ENCODE assay signal across 18 cellular contexts in the genomic region with DNA sequence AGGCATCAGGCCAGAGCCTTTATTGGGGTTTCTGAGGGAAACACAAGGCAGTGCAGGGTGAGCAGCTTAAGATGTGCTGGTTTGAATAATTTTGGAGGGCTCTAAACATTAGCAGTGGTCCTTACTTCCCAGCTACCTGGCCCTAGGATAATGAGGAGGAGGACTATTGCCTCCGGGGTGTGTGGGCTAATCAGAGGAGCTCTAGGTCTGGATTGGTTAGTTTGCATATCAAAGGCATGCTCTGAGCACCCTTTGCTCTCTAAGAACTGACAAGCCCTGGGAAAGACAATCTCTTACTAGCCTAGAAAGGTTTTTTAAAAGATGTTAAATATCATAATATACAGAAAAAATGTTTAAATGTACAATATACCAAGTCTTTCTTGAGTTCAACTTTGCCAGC. TPM values are rescaled to one million over a fixed set of nuclear protein-coding genes. Genes with fewer than 3 reads are reported as not detected.
"Had no signal": no experiment of that assay in that cellular context is flagged by ENCODE, and none has a peak within 500 bp of the region (broad histone marks: within the 10 kb centered on the region; RNA-seq: fewer than 3 reads in every experiment).

No MANE protein-coding gene starts in this region.

- H3K4me3 Mint-ChIP-seq: mesothelial cell of epicardium; natural killer cell treated with Interleukin-12 subunit alpha and Interleukin-12 subunit beta and Interleukin-15 and Interleukin-18, amount 100 ng/mL, for 72 hours; stimulated activated naive CD8-positive, alpha-beta T cell treated with anti-CD3 and anti-CD28 coated beads, Interleukin-15, Interleukin-2, amounts not matched to agents 100 ng/mL and 50 ng/mL, for 24 hours had no signal

- H3K27ac Mint-ChIP-seq: mesothelial cell of epicardium; natural killer cell treated with Interleukin-12 subunit alpha and Interleukin-12 subunit beta and Interleukin-15 and Interleukin-18, amount 100 ng/mL, for 72 hours; progenitor cell of endocrine pancreas; stimulated activated naive CD8-positive, alpha-beta T cell treated with anti-CD3 and anti-CD28 coated beads, Interleukin-15, Interleukin-2, amounts not matched to agents 100 ng/mL and 50 ng/mL, for 24 hours had no signal

- H3K27ac ChIP-seq: epithelial cell of prostate, esophagus muscularis mucosa, gastrocnemius medialis, pancreas, tibial nerve, upper lobe of right lung, vagina had no signal

- H3K27me3 Mint-ChIP-seq: progenitor cell of endocrine pancreas had no signal

- DNase-seq: effector memory CD4-positive, alpha-beta T cell; gastrocnemius medialis; glutamatergic neuron; occipital lobe; pancreas; right cardiac atrium; stimulated activated CD4-positive, alpha-beta T cell treated with anti-CD3 and anti-CD28 coated beads, Interleukin-2, amount 100 ng/mL, for 48 hours; upper lobe of right lung had no signal

- H3K36me3 Mint-ChIP-seq: mesothelial cell of epicardium; natural killer cell treated with Interleukin-12 subunit alpha and Interleukin-12 subunit beta and Interleukin-15 and Interleukin-18, amount 100 ng/mL, for 72 hours had no signal

- ATAC-seq: gastrocnemius medialis; left lobe of liver; natural killer cell treated with Interleukin-12 subunit alpha and Interleukin-12 subunit beta and Interleukin-15 and Interleukin-18, amount 100 ng/mL, for 72 hours; pancreas; right cardiac atrium; upper lobe of right lung had no signal

- H3K36me3 ChIP-seq: esophagus muscularis mucosa, gastrocnemius medialis, pancreas, tibial nerve, upper lobe of right lung, vagina had no signal

- H3K9me3 Mint-ChIP-seq: natural killer cell treated with Interleukin-12 subunit alpha and Interleukin-12 subunit beta and Interleukin-15 and Interleukin-18, amount 100 ng/mL, for 72 hours; stimulated activated naive CD8-positive, alpha-beta T cell treated with anti-CD3 and anti-CD28 coated beads, Interleukin-15, Interleukin-2, amounts not matched to agents 100 ng/mL and 50 ng/mL, for 24 hours had no signal

- H3K4me1 ChIP-seq: esophagus muscularis mucosa, gastrocnemius medialis, pancreas, tibial nerve, upper lobe of right lung, vagina had no signal

- H3K4me2 ChIP-seq: smooth muscle cell had no signal

- H3K9me3 ChIP-seq: gastrocnemius medialis, pancreas, tibial nerve, upper lobe of right lung, vagina had no signal

- H3K27me3 ChIP-seq: esophagus muscularis mucosa, gastrocnemius medialis, pancreas, tibial nerve, upper lobe of right lung, vagina had no signal

- H3K4me3 ChIP-seq: esophagus muscularis mucosa, gastrocnemius medialis, pancreas, smooth muscle cell, tibial nerve, upper lobe of right lung, vagina had no signal

RNA-seq across cellular contexts. Expression of a gene that starts 58.4 kb away (rescaled TPM):
- total RNA-seq: esophagus muscularis mucosa; gastrocnemius medialis; natural killer cell treated with Interleukin-12 subunit alpha and Interleukin-12 subunit beta and Interleukin-15 and Interleukin-18, amount 100 ng/mL, for 72 hours; progenitor cell of endocrine pancreas; smooth muscle cell; tibial nerve had no signal
- polyA plus RNA-seq: smooth muscle cell had no signal
